ENCODE assay signal across 9 cellular contexts in the genomic region with DNA sequence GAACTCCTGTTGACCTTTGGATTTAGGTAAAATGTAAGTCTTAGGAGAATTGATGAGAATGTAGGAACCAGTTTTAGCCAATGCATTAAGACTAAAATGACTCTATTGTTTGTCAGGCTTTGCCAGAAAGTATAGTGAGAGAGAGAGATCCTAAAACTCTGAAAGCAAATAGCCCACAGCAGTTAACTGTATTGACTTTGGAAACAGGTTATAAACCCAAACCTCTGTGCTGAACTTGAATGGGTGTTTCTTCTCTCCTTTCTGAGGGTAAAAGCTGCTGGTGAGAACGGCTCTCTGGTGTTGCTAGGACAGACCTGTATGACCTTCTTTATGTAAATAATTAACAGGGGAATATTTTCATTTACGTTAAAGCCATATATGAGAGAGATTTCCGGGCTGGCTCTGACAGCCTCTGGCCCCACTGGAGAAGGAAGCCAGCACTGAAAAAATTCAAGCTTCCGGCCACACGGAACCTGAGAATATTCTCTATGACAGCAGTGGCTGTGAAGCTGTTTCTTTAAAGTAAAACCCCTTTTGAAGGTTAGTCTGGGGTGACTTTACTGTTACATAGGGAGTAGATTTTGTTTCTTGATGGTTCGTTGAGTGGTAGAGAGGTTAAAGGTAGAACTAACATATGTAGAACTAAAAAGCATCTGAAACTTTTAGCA.
DNase-seq lines count a peak whose midpoint lies in the region; ATAC-seq and FAIRE-seq lines count a peak whose summit lies in the region.
"Had no signal": no experiment of that assay in that cellular context is flagged by ENCODE, and none has a peak within 500 bp of the region (broad histone marks: within the 10 kb centered on the region; RNA-seq: fewer than 3 reads in every experiment).

No MANE protein-coding gene starts in this region.

- peak; percentile 66 to 79 for DNase-seq in NCI-H526 (lab: John Stamatoyannopoulos, UW)
- DNase-seq in central memory CD8-positive, alpha-beta T cell (ENCODE audit: low spot score in 2 of 2), result peak in 1 of 2 donors; percentile 45
- peak; percentile 83 for DNase-seq in small intestine
- no peak for DNase-seq in NCI-H82 treated with DMSO at 0.1 percent for 48 hours (lab: John Stamatoyannopoulos, UW; ENCODE audit: unreplicated experiment)
- no peak for DNase-seq in cortex of kidney (lab: John Stamatoyannopoulos, UW)
- no peak for DNase-seq in hippocampal formation (lab: John Stamatoyannopoulos, UW)

- H3K27ac ChIP-seq in small intestine (ENCODE audit: low read depth in 1 of 2, low read length in 1 of 2), result peak overlapping the region; percentile 87 to 89

- H3K4me1 ChIP-seq in small intestine (ENCODE audit: control insufficient read depth in 2 of 2, insufficient read depth in 1 of 2, low read depth in 1 of 2, low read length in 1 of 2), result peaks cover 32 to 52% of the 10 kb centered on the region in 2 donors

- H3K9me3 Mint-ChIP-seq in central memory CD8-positive, alpha-beta T cell, result no peaks in the 10 kb centered on the region

- peaks cover 0 to 3% of the 10 kb centered on the region in 2 donors for H3K36me3 ChIP-seq in small intestine (ENCODE audit: control insufficient read depth in 2 of 2, insufficient read depth in 2 of 2, low read length in 2 of 2)

- no peaks in the 10 kb centered on the region for H3K27me3 Mint-ChIP-seq in central memory CD8-positive, alpha-beta T cell

- H3K4me3 ChIP-seq in small intestine (ENCODE audit: low read depth in 1 of 2, low read length in 2 of 2), result no peak overlapping the region

- peaks cover 90% of the 10 kb centered on the region for H3K4me1 Mint-ChIP-seq in central memory CD8-positive, alpha-beta T cell

- H3K27ac Mint-ChIP-seq in central memory CD8-positive, alpha-beta T cell (ENCODE audit: low read depth), result peak overlapping the region; percentile 85

- H3K4me3 Mint-ChIP-seq in central memory CD8-positive, alpha-beta T cell, result peak overlapping the region; percentile 67

- no peaks in the 10 kb centered on the region for H3K9me3 ChIP-seq in small intestine (ENCODE audit: control insufficient read depth, low read depth)

- no peak for FAIRE-seq in small intestine (lab: Jason Lieb, UNC)
- FAIRE-seq: islet of Langerhans had no signal

- H3K36me3 Mint-ChIP-seq in central memory CD8-positive, alpha-beta T cell (ENCODE audit: insufficient read depth), result peaks cover 18% of the 10 kb centered on the region

- ATAC-seq in GM18858 (IDR thresholded peaks at IDR 0.05; ENCODE audit: unreplicated experiment) (peak; percentile 73), HG02610 (IDR thresholded peaks at IDR 0.05; ENCODE audit: unreplicated experiment) (peak; percentile 72)
- peak; percentile 87 for ATAC-seq in central memory CD8-positive, alpha-beta T cell (replicated peaks; ENCODE audit: extremely low read depth, poor library complexity, severe bottlenecking)

- 9 to 20% (median 11%) methylated on average over 6 of the region's 6 CpGs for WGBS in small intestine, 3 donors

- no peaks in the 10 kb centered on the region for H3K27me3 ChIP-seq in small intestine (ENCODE audit: control insufficient read depth in 2 of 2, insufficient read depth in 2 of 2, low read length in 2 of 2)

Comparison
In these comparisons a context has a peak if more than half of its experiments do, and no peak if none do; other contexts are left out.
1. DNase-seq: peak in NCI-H526 (2 of 2) and small intestine (single experiment); none in NCI-H82 treated with DMSO at 0.1 percent for 48 hours (single experiment), cortex of kidney (single experiment) and hippocampal formation (0 of 2).
2. Peak in every context shown above with its lines, with median percentiles within 50 percentile points of each other: ATAC-seq.